12 cellular contexts compared by ENCODE assay signal in genomic region chr3:30720586-30721313, GRCh38.
DNase-seq lines count a peak whose midpoint lies in the region; TF ChIP-seq lines count a peak whose summit lies in the region.
"Had no signal": no experiment of that assay in that cellular context is flagged by ENCODE, and none has a peak within 500 bp of the region (broad histone marks: within the 10 kb centered on the region; RNA-seq: fewer than 3 reads in every experiment).

No MANE protein-coding gene starts in this region.

- no peaks in the 10 kb centered on the region for H3K9me3 ChIP-seq in ascending aorta

- no peak for TF ChIP-seq CTCF in ascending aorta (IDR thresholded peaks at IDR 0.05)

- in situ Hi-C loops in ACHN (cut with HindIII; ENCODE audit: low pct_ligation_motif_present, low pct_unique_long_range_greater_than_20kb, low sequenced_read_pairs): no loop called here

- H3K4me1 ChIP-seq in ascending aorta: no peaks in the 10 kb centered on the region

- DNase-seq in ACHN (peak; percentile 86), HPDE6-E6E7 (ENCODE audit: extremely low spot score) (peak; percentile 42), amniotic epithelial cell (ENCODE audit: low read depth) (peak; percentile 85), kidney glomerular epithelial cell (lab: John Stamatoyannopoulos, UW) (peak; percentile 93), GDM1 (lab: John Stamatoyannopoulos, UW) (no peak), ascending aorta (ENCODE audit: low spot score in 2 of 2) (no peak), head of caudate nucleus (no peak)
- no peak for DNase-seq in activated CD8-positive, alpha-beta memory T cell treated with anti-CD3 and anti-CD28 coated beads for 24 hours
- DNase-seq: activated T-cell treated with anti-CD3 and anti-CD28 coated beads, Interleukin-2, amount 50 U/mL, for 4 hours; hippocampal formation; NCI-H82 had no signal

- H3K27me3 ChIP-seq in ascending aorta: no peaks in the 10 kb centered on the region

- no peaks in the 10 kb centered on the region for H3K36me3 ChIP-seq in ascending aorta

- intact Hi-C loops in ascending aorta (cut with DNase I): no loop called here
- intact Hi-C loops in head of caudate nucleus (cut with DNase I): no loop called here

- H3K27ac ChIP-seq in ascending aorta: no peak overlapping the region
- H3K27ac ChIP-seq: C4-2B had no signal

- H3K4me3 ChIP-seq in ascending aorta: no peak overlapping the region

Comparison
In these comparisons a context has a peak if more than half of its experiments do, and no peak if none do; other contexts are left out.
1. DNase-seq: peak in ACHN (single experiment), HPDE6-E6E7 (single experiment), amniotic epithelial cell (single experiment) and kidney glomerular epithelial cell (single experiment); none in GDM1 (single experiment), ascending aorta (0 of 2), head of caudate nucleus (0 of 42) and activated CD8-positive, alpha-beta memory T cell treated with anti-CD3 and anti-CD28 coated beads for 24 hours (single experiment).